ENCODE assay signal across 14 cellular contexts in the genomic region with DNA sequence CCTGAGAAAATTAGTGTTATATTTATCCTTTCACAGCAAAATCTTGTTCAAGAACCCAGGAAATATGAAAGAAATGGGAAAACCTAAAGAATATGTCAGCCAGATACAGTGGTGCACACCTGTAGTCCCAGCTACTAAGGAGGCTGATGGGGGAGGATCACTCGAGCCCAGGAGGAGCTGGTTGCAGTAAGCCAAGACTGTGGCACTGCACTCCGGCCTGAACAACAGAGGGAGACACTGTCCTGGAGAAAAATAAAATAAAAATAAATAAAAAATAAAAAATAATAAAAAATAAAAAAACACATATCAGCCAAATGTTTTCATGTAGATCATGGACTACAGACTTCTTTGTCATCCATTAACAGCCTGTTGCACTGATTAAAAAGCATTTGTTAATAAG.
"Had no signal": no experiment of that assay in that cellular context is flagged by ENCODE, and none has a peak within 500 bp of the region (broad histone marks: within the 10 kb centered on the region; RNA-seq: fewer than 3 reads in every experiment).

No MANE protein-coding gene starts in this region.

- H3K9me3 Mint-ChIP-seq: activated naive CD8-positive, alpha-beta T cell treated with anti-CD3 and anti-CD28 coated beads for 36 hours had no signal

- H3K27me3 ChIP-seq: breast epithelium, gastrocnemius medialis, heart right ventricle, right atrium auricular region, thyroid gland had no signal

- H3K9me3 ChIP-seq: breast epithelium, gastrocnemius medialis, right atrium auricular region, thyroid gland had no signal

- H3K4me3 ChIP-seq: breast epithelium, gastrocnemius medialis, heart right ventricle, right atrium auricular region, thyroid gland had no signal

- H3K27ac ChIP-seq: breast epithelium, gastrocnemius medialis, heart right ventricle, parathyroid adenoma, right atrium auricular region, thyroid gland had no signal

- H3K9ac ChIP-seq: parathyroid adenoma had no signal

- H3K36me3 ChIP-seq: breast epithelium, gastrocnemius medialis, heart right ventricle, right atrium auricular region, thyroid gland had no signal

- DNase-seq: activated CD4-positive, alpha-beta T cell treated with anti-CD3 and anti-CD28 coated beads, Interleukin-2, amount 50 U/mL, for 48 hours; activated CD4-positive, CD25-positive, alpha-beta regulatory T cell treated with anti-CD3 and anti-CD28 coated beads, Interleukin-2, amount 50 U/mL, for 72 hours; activated gamma-delta T cell treated with Interleukin-2 at 50 U/mL for 16 hours; activated naive CD8-positive, alpha-beta T cell treated with anti-CD3 and anti-CD28 coated beads for 36 hours; activated T-cell treated with anti-CD3 and anti-CD28 coated beads, Interleukin-2, amount 50 U/mL, for 72 hours; gastrocnemius medialis; heart right ventricle; left ventricle myocardium superior; thyroid gland had no signal

- H3K27ac Mint-ChIP-seq: activated naive CD8-positive, alpha-beta T cell treated with anti-CD3 and anti-CD28 coated beads for 36 hours; activated T-cell treated with anti-CD3 and anti-CD28 coated beads, Interleukin-2, amount 50 U/mL, for 72 hours; mesothelial cell of epicardium; stimulated activated effector memory CD8-positive, alpha-beta T cell treated with anti-CD3 and anti-CD28 coated beads, Interleukin-12 subunit alpha, Interleukin-12 subunit beta, amount 100 ng/mL, for 72 hours had no signal

- H3K4me1 Mint-ChIP-seq: activated naive CD8-positive, alpha-beta T cell treated with anti-CD3 and anti-CD28 coated beads for 36 hours; mesothelial cell of epicardium; stimulated activated effector memory CD8-positive, alpha-beta T cell treated with anti-CD3 and anti-CD28 coated beads, Interleukin-12 subunit alpha, Interleukin-12 subunit beta, amount 100 ng/mL, for 72 hours had no signal

- H3K4me1 ChIP-seq: breast epithelium, gastrocnemius medialis, heart right ventricle, parathyroid adenoma, right atrium auricular region, thyroid gland had no signal

- H3K4me3 Mint-ChIP-seq: activated naive CD8-positive, alpha-beta T cell treated with anti-CD3 and anti-CD28 coated beads for 36 hours; activated T-cell treated with anti-CD3 and anti-CD28 coated beads, Interleukin-2, amount 50 U/mL, for 72 hours; mesothelial cell of epicardium; stimulated activated effector memory CD8-positive, alpha-beta T cell treated with anti-CD3 and anti-CD28 coated beads, Interleukin-12 subunit alpha, Interleukin-12 subunit beta, amount 100 ng/mL, for 72 hours had no signal

- H3K27me3 Mint-ChIP-seq: activated naive CD8-positive, alpha-beta T cell treated with anti-CD3 and anti-CD28 coated beads for 36 hours had no signal

- H3K36me3 Mint-ChIP-seq: activated naive CD8-positive, alpha-beta T cell treated with anti-CD3 and anti-CD28 coated beads for 36 hours; mesothelial cell of epicardium; stimulated activated effector memory CD8-positive, alpha-beta T cell treated with anti-CD3 and anti-CD28 coated beads, Interleukin-12 subunit alpha, Interleukin-12 subunit beta, amount 100 ng/mL, for 72 hours had no signal
